ENCODE assay signal across 1 cellular context in the genomic region with DNA sequence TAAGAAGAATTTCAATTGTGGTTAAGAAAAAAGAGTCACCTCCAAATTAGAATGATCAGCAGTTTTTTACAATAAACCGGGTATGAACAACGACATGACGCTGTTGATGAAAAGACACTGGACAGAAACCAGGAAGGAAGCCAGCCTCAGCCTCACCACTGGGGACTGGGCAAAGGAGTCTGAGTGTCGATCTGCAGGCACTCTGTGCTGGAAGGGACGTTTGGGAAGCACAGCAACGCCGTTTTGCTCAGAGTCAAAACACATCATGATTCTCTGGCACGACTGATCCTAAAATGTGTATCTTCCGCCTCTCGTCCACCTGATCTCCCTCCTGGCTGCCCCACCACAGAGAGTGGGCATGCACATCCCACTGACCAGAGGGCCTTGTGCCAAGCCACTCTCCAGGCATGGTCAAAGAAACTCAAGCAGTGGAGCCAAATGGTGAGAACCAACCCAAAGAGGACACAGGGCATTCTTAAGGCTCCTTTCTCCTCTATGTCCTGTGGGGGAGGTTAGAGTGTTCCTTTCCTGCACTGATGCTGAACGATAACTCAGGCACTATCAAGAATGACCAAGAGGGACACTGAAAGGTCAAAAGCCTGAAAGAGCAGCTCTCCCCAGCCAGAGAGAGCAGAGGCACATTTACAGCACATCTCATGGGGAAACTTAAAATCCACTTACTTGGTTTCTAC.
TF ChIP-seq lines count a peak whose summit lies in the region.

No MANE protein-coding gene starts in this region.

TF ChIP-seq in K562, 482 proteins besides CTCF, POLR2A, EP300 and RAD21 (continued from another document and continues in another):
- no peak for TF ChIP-seq ZNF444 (CRISPR knock-in tag; IDR thresholded peaks at IDR 0.05)
- no peak for TF ChIP-seq ZC3H8 (IDR thresholded peaks at IDR 0.05)
- peak; percentile 95 for TF ChIP-seq ZNF592 (IDR thresholded peaks at IDR 0.05)
- TF ChIP-seq SMARCE1 (IDR thresholded peaks at IDR 0.05): peak; percentile 92
- 0 out of 2 replicates have a peak, but pooled peaks have one; percentile 9 for TF ChIP-seq ZNF239 (CRISPR knock-in tag; IDR thresholded peaks at IDR 0.05)
- TF ChIP-seq, protein P1, sequence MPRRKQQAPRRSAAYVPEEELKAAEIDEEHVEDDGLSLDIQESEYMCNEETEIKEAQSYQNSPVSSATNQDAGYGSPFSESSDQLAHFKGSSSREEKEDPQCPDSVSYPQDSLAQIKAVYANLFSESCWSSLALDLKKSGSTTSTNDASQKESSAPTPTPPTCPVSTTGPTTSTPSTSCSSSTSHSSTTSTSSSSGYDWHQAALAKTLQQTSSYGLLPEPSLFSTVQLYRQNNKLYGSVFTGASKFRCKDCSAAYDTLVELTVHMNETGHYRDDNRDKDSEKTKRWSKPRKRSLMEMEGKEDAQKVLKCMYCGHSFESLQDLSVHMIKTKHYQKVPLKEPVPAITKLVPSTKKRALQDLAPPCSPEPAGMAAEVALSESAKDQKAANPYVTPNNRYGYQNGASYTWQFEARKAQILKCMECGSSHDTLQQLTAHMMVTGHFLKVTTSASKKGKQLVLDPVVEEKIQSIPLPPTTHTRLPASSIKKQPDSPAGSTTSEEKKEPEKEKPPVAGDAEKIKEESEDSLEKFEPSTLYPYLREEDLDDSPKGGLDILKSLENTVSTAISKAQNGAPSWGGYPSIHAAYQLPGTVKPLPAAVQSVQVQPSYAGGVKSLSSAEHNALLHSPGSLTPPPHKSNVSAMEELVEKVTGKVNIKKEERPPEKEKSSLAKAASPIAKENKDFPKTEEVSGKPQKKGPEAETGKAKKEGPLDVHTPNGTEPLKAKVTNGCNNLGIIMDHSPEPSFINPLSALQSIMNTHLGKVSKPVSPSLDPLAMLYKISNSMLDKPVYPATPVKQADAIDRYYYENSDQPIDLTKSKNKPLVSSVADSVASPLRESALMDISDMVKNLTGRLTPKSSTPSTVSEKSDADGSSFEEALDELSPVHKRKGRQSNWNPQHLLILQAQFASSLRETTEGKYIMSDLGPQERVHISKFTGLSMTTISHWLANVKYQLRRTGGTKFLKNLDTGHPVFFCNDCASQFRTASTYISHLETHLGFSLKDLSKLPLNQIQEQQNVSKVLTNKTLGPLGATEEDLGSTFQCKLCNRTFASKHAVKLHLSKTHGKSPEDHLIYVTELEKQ (CRISPR knock-in tag; IDR thresholded peaks at IDR 0.05): no peak
- no peak for TF ChIP-seq CBX8 (IDR thresholded peaks at IDR 0.05; ENCODE audit: borderline replicate concordance, extremely low read depth, low read depth, low read length, poor library complexity, severe bottlenecking)
- no peak for TF ChIP-seq PHF20 (IDR thresholded peaks at IDR 0.05; ENCODE audit: partially characterized antibody)
- TF ChIP-seq CEBPB (tag; IDR thresholded peaks at IDR 0.05): no peak
- no peak; the same call in none of the 2 replicates for TF ChIP-seq CREB3 (tag; conservative IDR thresholded peaks at IDR 0.05; ENCODE audit: low read depth)
- no peak; the same call in 1 of the 2 replicates for TF ChIP-seq NR1H2 (CRISPR knock-in tag; IDR thresholded peaks at IDR 0.05)
- TF ChIP-seq, protein P2, sequence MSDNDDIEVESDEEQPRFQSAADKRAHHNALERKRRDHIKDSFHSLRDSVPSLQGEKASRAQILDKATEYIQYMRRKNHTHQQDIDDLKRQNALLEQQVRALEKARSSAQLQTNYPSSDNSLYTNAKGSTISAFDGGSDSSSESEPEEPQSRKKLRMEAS (CRISPR knock-in tag; IDR thresholded peaks at IDR 0.05): peak; percentile 53; the same call in 1 of the 2 replicates
- 0 out of 2 replicates have a peak, but pooled peaks have one; percentile 28 for TF ChIP-seq CBX5 (IDR thresholded peaks at IDR 0.05; ENCODE audit: borderline replicate concordance, low read depth)
- TF ChIP-seq MAFF (IDR thresholded peaks at IDR 0.05; ENCODE audit: low read length): peak; percentile 89
- TF ChIP-seq TAF9B (IDR thresholded peaks at IDR 0.05; ENCODE audit: partially characterized antibody): peak; percentile 59
- TF ChIP-seq NR2C2 (CRISPR knock-in tag; IDR thresholded peaks at IDR 0.05): no peak
- TF ChIP-seq NR2C2 (tag; IDR thresholded peaks at IDR 0.05): peak; percentile 86
- TF ChIP-seq RAD51 (IDR thresholded peaks at IDR 0.05; ENCODE audit: borderline replicate concordance, low read depth): 0 out of 2 replicates have a peak, but pooled peaks have one; percentile 25
- peak; percentile 79 for TF ChIP-seq MBD2 (IDR thresholded peaks at IDR 0.05; ENCODE audit: borderline replicate concordance, low read depth)
- TF ChIP-seq ZBTB17 (CRISPR knock-in tag; IDR thresholded peaks at IDR 0.05): peak; percentile 67
- TF ChIP-seq, protein P3, sequence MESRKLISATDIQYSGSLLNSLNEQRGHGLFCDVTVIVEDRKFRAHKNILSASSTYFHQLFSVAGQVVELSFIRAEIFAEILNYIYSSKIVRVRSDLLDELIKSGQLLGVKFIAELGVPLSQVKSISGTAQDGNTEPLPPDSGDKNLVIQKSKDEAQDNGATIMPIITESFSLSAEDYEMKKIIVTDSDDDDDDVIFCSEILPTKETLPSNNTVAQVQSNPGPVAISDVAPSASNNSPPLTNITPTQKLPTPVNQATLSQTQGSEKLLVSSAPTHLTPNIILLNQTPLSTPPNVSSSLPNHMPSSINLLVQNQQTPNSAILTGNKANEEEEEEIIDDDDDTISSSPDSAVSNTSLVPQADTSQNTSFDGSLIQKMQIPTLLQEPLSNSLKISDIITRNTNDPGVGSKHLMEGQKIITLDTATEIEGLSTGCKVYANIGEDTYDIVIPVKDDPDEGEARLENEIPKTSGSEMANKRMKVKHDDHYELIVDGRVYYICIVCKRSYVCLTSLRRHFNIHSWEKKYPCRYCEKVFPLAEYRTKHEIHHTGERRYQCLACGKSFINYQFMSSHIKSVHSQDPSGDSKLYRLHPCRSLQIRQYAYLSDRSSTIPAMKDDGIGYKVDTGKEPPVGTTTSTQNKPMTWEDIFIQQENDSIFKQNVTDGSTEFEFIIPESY (CRISPR knock-in tag; IDR thresholded peaks at IDR 0.05): no peak
- peak; percentile 58; the same call in 1 of the 2 replicates for TF ChIP-seq ZNF165 (CRISPR knock-in tag; IDR thresholded peaks at IDR 0.05; ENCODE audit: borderline replicate concordance)
- no peak for TF ChIP-seq ZNF609 (CRISPR knock-in tag; IDR thresholded peaks at IDR 0.05; ENCODE audit: borderline replicate concordance)
- TF ChIP-seq ATF7 (IDR thresholded peaks at IDR 0.05): peak; percentile 73
- TF ChIP-seq, protein P4, sequence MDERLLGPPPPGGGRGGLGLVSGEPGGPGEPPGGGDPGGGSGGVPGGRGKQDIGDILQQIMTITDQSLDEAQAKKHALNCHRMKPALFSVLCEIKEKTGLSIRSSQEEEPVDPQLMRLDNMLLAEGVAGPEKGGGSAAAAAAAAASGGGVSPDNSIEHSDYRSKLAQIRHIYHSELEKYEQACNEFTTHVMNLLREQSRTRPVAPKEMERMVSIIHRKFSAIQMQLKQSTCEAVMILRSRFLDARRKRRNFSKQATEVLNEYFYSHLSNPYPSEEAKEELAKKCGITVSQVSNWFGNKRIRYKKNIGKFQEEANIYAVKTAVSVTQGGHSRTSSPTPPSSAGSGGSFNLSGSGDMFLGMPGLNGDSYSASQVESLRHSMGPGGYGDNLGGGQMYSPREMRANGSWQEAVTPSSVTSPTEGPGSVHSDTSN (CRISPR knock-in tag; IDR thresholded peaks at IDR 0.05; ENCODE audit: low read depth): no peak
- TF ChIP-seq, protein P4 (tag; conservative IDR thresholded peaks at IDR 0.05; ENCODE audit: low read depth): no peak; the same call in 1 of the 2 replicates
- TF ChIP-seq, protein P5, sequence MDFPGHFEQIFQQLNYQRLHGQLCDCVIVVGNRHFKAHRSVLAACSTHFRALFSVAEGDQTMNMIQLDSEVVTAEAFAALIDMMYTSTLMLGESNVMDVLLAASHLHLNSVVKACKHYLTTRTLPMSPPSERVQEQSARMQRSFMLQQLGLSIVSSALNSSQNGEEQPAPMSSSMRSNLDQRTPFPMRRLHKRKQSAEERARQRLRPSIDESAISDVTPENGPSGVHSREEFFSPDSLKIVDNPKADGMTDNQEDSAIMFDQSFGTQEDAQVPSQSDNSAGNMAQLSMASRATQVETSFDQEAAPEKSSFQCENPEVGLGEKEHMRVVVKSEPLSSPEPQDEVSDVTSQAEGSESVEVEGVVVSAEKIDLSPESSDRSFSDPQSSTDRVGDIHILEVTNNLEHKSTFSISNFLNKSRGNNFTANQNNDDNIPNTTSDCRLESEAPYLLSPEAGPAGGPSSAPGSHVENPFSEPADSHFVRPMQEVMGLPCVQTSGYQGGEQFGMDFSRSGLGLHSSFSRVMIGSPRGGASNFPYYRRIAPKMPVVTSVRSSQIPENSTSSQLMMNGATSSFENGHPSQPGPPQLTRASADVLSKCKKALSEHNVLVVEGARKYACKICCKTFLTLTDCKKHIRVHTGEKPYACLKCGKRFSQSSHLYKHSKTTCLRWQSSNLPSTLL (IDR thresholded peaks at IDR 0.05): no peak
- TF ChIP-seq, protein P6, sequence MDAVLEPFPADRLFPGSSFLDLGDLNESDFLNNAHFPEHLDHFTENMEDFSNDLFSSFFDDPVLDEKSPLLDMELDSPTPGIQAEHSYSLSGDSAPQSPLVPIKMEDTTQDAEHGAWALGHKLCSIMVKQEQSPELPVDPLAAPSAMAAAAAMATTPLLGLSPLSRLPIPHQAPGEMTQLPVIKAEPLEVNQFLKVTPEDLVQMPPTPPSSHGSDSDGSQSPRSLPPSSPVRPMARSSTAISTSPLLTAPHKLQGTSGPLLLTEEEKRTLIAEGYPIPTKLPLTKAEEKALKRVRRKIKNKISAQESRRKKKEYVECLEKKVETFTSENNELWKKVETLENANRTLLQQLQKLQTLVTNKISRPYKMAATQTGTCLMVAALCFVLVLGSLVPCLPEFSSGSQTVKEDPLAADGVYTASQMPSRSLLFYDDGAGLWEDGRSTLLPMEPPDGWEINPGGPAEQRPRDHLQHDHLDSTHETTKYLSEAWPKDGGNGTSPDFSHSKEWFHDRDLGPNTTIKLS (IDR thresholded peaks at IDR 0.05; ENCODE audit: borderline replicate concordance, low read depth): peak; percentile 69; the same call in 1 of the 2 replicates
